ENCODE assay signal across 17 cellular contexts in the genomic region with DNA sequence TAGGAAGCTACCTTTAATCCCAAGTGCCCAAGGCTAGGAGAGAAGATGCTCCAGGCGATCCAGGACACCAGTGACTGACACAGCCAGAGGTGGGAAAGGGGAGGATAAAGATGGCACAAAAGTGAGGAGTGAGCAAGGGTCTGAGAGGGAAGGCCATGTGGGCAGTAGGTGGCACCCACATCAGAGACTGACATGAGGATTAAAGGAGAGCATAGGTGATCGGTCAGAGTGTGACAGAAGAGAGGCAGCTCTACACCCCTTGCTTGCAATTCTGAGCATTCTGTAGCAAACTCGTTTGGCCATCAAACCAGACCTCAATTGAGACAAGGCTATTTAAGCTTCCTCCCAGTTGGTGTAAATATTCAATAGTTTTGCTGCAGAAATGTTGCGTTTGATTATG. TPM values are rescaled to one million over a fixed set of nuclear protein-coding genes. Genes with fewer than 3 reads are reported as not detected.
DNase-seq lines count a peak whose midpoint lies in the region; ATAC-seq and TF ChIP-seq lines count a peak whose summit lies in the region.
"Had no signal": no experiment of that assay in that cellular context is flagged by ENCODE, and none has a peak within 500 bp of the region (broad histone marks: within the 10 kb centered on the region; RNA-seq: fewer than 3 reads in every experiment).

No MANE protein-coding gene starts in this region.

- H3K27ac ChIP-seq in KOPT-K1 (ENCODE audit: low read depth, low read length, poor library complexity, severe bottlenecking) (peak overlapping the region; percentile 75), lower lobe of right lung (no peak overlapping the region)
- H3K27ac ChIP-seq: parathyroid adenoma, uterus had no signal

- H3K36me3 ChIP-seq in KOPT-K1 (ENCODE audit: insufficient read depth, low read length) (peaks cover 3% of the 10 kb centered on the region; the same call in 1 of the 2 replicates), lower lobe of right lung (no peaks in the 10 kb centered on the region)
- H3K36me3 ChIP-seq: uterus had no signal

- no peak overlapping the region for H3K4me3 ChIP-seq in lower lobe of right lung
- H3K4me3 ChIP-seq: uterus had no signal

- peaks cover 61% of the 10 kb centered on the region for H3K4me1 Mint-ChIP-seq in activated naive CD8-positive, alpha-beta T cell treated with anti-CD3 and anti-CD28 coated beads for 36 hours
- H3K4me1 Mint-ChIP-seq in stimulated activated naive B cell treated with anti-CD40 and anti-IgM and Interleukin-4, amounts not matched to agents 10 μg/mL and 1 μg/mL and 100 μg/mL, for 72 hours = peaks cover 54 to 79% of the 10 kb centered on the region in 2 donors

- ATAC-seq in stimulated activated naive B cell treated with anti-CD40 and anti-IgM and Interleukin-4, amounts not matched to agents 10 μg/mL and 1 μg/mL and 100 μg/mL, for 72 hours (replicated peaks) = peak; percentile 20 to 30
- ATAC-seq in lower lobe of right lung = no peak
- ATAC-seq: Panc1 had no signal

- no peaks in the 10 kb centered on the region for H3K27me3 ChIP-seq in lower lobe of right lung (ENCODE audit: low read depth)
- H3K27me3 ChIP-seq: uterus had no signal

- H3K4me3 Mint-ChIP-seq in activated naive CD8-positive, alpha-beta T cell treated with anti-CD3 and anti-CD28 coated beads for 36 hours = peak overlapping the region; percentile 94
- peak overlapping the region; percentile 28 to 42 for H3K4me3 Mint-ChIP-seq in stimulated activated naive B cell treated with anti-CD40 and anti-IgM and Interleukin-4, amounts not matched to agents 10 μg/mL and 1 μg/mL and 100 μg/mL, for 72 hours

- intact Hi-C loops in lower lobe of right lung (cut with DNase I) = no loop called here

- H3K9me3 ChIP-seq in KOPT-K1 (ENCODE audit: insufficient read depth, low read length, poor library complexity, severe bottlenecking) (no peaks in the 10 kb centered on the region), lower lobe of right lung (no peaks in the 10 kb centered on the region)
- H3K9me3 ChIP-seq: uterus had no signal

- DNase-seq in activated CD8-positive, alpha-beta memory T cell treated with anti-CD3 and anti-CD28 coated beads, Interleukin-2, amount 50 U/mL, for 48 hours = peak; percentile 58
- DNase-seq in activated CD8-positive, alpha-beta memory T cell treated with anti-CD3 and anti-CD28 coated beads, Interleukin-2, amount 50 U/mL, for 4 hours = no peak
- no peak for DNase-seq in activated naive CD8-positive, alpha-beta T cell treated with anti-CD3 and anti-CD28 coated beads for 36 hours
- no peak for DNase-seq in stimulated activated naive B cell treated with anti-CD40 and anti-IgM and Interleukin-4, amounts not matched to agents 10 μg/mL and 1 μg/mL and 100 μg/mL, for 72 hours
- DNase-seq in NCI-H1436 treated with DMSO at 0.1 percent for 48 hours (lab: John Stamatoyannopoulos, UW) (no peak), Ammon's horn (ENCODE audit: low spot score) (no peak), lower lobe of right lung (no peak)
- DNase-seq: DMS79 treated with DMSO at 0.1 percent for 48 hours; effector CD4-positive, alpha-beta T cell; NCI-H1105 treated with DMSO at 0.1 percent for 48 hours; NCI-H510A; uterus had no signal

- peaks cover 73% of the 10 kb centered on the region for H3K36me3 Mint-ChIP-seq in activated naive CD8-positive, alpha-beta T cell treated with anti-CD3 and anti-CD28 coated beads for 36 hours
- H3K36me3 Mint-ChIP-seq in stimulated activated naive B cell treated with anti-CD40 and anti-IgM and Interleukin-4, amounts not matched to agents 10 μg/mL and 1 μg/mL and 100 μg/mL, for 72 hours = peaks cover 33 to 39% of the 10 kb centered on the region in 2 donors

- H3K27me3 Mint-ChIP-seq in activated naive CD8-positive, alpha-beta T cell treated with anti-CD3 and anti-CD28 coated beads for 36 hours = no peaks in the 10 kb centered on the region
- H3K27me3 Mint-ChIP-seq in stimulated activated naive B cell treated with anti-CD40 and anti-IgM and Interleukin-4, amounts not matched to agents 10 μg/mL and 1 μg/mL and 100 μg/mL, for 72 hours = no peaks in the 10 kb centered on the region

- H3K27ac Mint-ChIP-seq in activated naive CD8-positive, alpha-beta T cell treated with anti-CD3 and anti-CD28 coated beads for 36 hours = peak overlapping the region; percentile 99
- H3K27ac Mint-ChIP-seq in stimulated activated naive B cell treated with anti-CD40 and anti-IgM and Interleukin-4, amounts not matched to agents 10 μg/mL and 1 μg/mL and 100 μg/mL, for 72 hours = peak overlapping the region; percentile 91

- TF ChIP-seq CTCF in lower lobe of right lung (IDR thresholded peaks at IDR 0.05) = no peak

- no peaks in the 10 kb centered on the region for H3K4me1 ChIP-seq in lower lobe of right lung
- H3K4me1 ChIP-seq: parathyroid adenoma, uterus had no signal

- H3K9me3 Mint-ChIP-seq in activated naive CD8-positive, alpha-beta T cell treated with anti-CD3 and anti-CD28 coated beads for 36 hours = peaks cover 2% of the 10 kb centered on the region
- H3K9me3 Mint-ChIP-seq in stimulated activated naive B cell treated with anti-CD40 and anti-IgM and Interleukin-4, amounts not matched to agents 10 μg/mL and 1 μg/mL and 100 μg/mL, for 72 hours = no peaks in the 10 kb centered on the region

RNA-seq across cellular contexts. Expression of a gene that starts 0.7 kb away (rescaled TPM):
- total RNA-seq in activated naive CD8-positive, alpha-beta T cell treated with anti-CD3 and anti-CD28 coated beads for 36 hours = 100 to 1,000 TPM; 175 to 181 TPM
- total RNA-seq in lower lobe of right lung = 2.3 TPM
- total RNA-seq: HT1080, mesenteric fat pad had no signal

RNA-seq across cellular contexts. Expression of a gene that starts 7.8 kb away (rescaled TPM):
- 10 to 100 TPM; 23.7 to 26.6 TPM for total RNA-seq in activated naive CD8-positive, alpha-beta T cell treated with anti-CD3 and anti-CD28 coated beads for 36 hours
- 32.4 TPM for total RNA-seq in lower lobe of right lung

RNA-seq across cellular contexts. Expression of a gene that starts 26.4 kb away (rescaled TPM):
- total RNA-seq in activated naive CD8-positive, alpha-beta T cell treated with anti-CD3 and anti-CD28 coated beads for 36 hours = 10 to 100 TPM; 34.8 to 35.7 TPM
- 6.8 TPM for total RNA-seq in lower lobe of right lung

RNA-seq across cellular contexts. Expression of a gene that starts 49.0 kb away (rescaled TPM):
- 100 to 1,000 TPM; 311 to 312 TPM for total RNA-seq in activated naive CD8-positive, alpha-beta T cell treated with anti-CD3 and anti-CD28 coated beads for 36 hours
- total RNA-seq in lower lobe of right lung = 121 TPM

RNA-seq across cellular contexts. Expression of a gene that starts 49.9 kb away (rescaled TPM):
- 100 to 1,000 TPM; 167 to 171 TPM for total RNA-seq in activated naive CD8-positive, alpha-beta T cell treated with anti-CD3 and anti-CD28 coated beads for 36 hours
- total RNA-seq in lower lobe of right lung = 32.0 TPM

Comparison
In these comparisons a context has a peak if more than half of its experiments do, and no peak if none do; other contexts are left out.
1. ATAC-seq: peak in stimulated activated naive B cell treated with anti-CD40 and anti-IgM and Interleukin-4, amounts not matched to agents 10 μg/mL and 1 μg/mL and 100 μg/mL, for 72 hours (2 of 2); none in lower lobe of right lung (0 of 2).
2. RNA of a gene that starts 0.7 kb away (total RNA-seq): 175 to 181 TPM in activated naive CD8-positive, alpha-beta T cell treated with anti-CD3 and anti-CD28 coated beads for 36 hours; 2.3 TPM in lower lobe of right lung (single experiment); every median in the first group is over 10 times any median in the second.